Comparison of ENCODE assay signal across 8 cellular contexts in the genomic region with DNA sequence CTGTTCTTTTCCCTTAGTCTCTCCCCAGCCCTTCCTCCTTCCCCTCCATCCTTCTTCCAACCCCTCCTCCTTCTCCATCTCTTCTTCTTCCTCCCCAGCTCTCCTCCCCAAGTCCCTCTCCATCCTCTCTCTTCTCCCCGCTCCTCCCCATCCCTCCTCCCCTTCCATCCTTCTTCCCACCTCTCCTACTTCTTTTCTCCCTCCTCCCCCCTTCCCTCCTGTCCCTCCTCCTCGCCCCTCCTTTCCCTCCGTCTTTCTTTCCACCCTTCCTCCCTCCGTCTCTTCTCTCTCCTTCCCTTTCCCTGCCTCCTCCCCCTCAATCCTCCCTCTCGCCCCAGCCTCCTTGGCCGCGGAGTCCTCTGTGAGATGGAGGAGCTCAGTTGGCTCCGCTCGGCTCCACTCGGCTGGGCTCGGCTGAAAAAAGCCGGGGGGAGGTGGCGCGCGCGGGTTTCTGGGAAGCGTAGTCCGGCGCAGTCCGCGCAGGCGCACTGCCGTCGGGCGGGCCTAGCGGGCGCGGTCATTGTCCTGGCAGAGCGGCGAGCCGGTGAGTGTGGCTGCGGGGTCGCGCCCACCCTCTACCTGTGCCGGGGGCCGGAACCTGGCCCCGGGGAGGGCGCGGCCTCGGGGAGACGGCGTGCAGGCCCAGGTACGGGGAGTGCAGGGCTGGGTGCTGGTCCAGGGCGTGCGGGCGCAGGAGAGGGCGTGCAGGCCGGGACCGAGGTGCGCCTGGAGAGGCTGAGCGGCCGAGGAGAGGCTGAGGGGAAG. TPM values are rescaled to one million over a fixed set of nuclear protein-coding genes. Genes with fewer than 3 reads are reported as not detected.
DNase-seq lines count a peak whose midpoint lies in the region; ATAC-seq and TF ChIP-seq lines count a peak whose summit lies in the region.

A gene (plus strand): TSS at position 520 of the 765 bp plus-strand sequence. CDS start 6,257 bp downstream, outside the sequence.

- peaks cover 18% of the 10 kb centered on the region for H3K4me1 Mint-ChIP-seq in activated CD4-positive, alpha-beta T cell treated with anti-CD3 and anti-CD28 coated beads, Interleukin-2, amount 10 ng/mL, durations not matched to agents 7 days and 5 days
- peaks cover 19% of the 10 kb centered on the region for H3K4me1 Mint-ChIP-seq in dendritic cell treated with granulocyte-macrophage colony-stimulating factor and Interleukin-4, amounts not matched to agents 40 ng/mL and 50 ng/mL, for 4 days (ENCODE audit: low read depth)

- H3K27me3 Mint-ChIP-seq in activated CD4-positive, alpha-beta T cell treated with anti-CD3 and anti-CD28 coated beads, Interleukin-2, amount 10 ng/mL, durations not matched to agents 7 days and 5 days, result no peaks in the 10 kb centered on the region
- H3K27me3 Mint-ChIP-seq in dendritic cell treated with granulocyte-macrophage colony-stimulating factor and Interleukin-4, amounts not matched to agents 40 ng/mL and 50 ng/mL, for 4 days, result no peaks in the 10 kb centered on the region

- H3K4me3 Mint-ChIP-seq in activated CD4-positive, alpha-beta T cell treated with anti-CD3 and anti-CD28 coated beads, Interleukin-2, amount 10 ng/mL, durations not matched to agents 7 days and 5 days, result peak within 1 kb of the TSS; percentile 96
- peak within 1 kb of the TSS; percentile 89 for H3K4me3 Mint-ChIP-seq in dendritic cell treated with granulocyte-macrophage colony-stimulating factor and Interleukin-4, amounts not matched to agents 40 ng/mL and 50 ng/mL, for 4 days

- in situ Hi-C loops in GM18951 (cut with MboI; ENCODE audit: low sequenced_read_pairs, unreplicated experiment), result no loop called here

- ATAC-seq in HG03280 (IDR thresholded peaks at IDR 0.05; ENCODE audit: unreplicated experiment) (peak; percentile 94), left lobe of liver (peak; percentile 98)

- CTCF ChIA-PET in AG04449 (lab: Yijun Ruan, JAX), result no interaction called here
- CTCF ChIA-PET in activated CD4-positive, alpha-beta T cell treated with anti-CD3 and anti-CD28 coated beads, Interleukin-2, amount 10 ng/mL, durations not matched to agents 7 days and 5 days (lab: Charles Lee), result interaction anchor here (0.7 kb wide), 1 partner anchor 248 kb away, joined by 3 read pairs; no protein-coding TSS in a partner anchor

- H3K9me3 Mint-ChIP-seq in activated CD4-positive, alpha-beta T cell treated with anti-CD3 and anti-CD28 coated beads, Interleukin-2, amount 10 ng/mL, durations not matched to agents 7 days and 5 days, result peaks cover 43% of the 10 kb centered on the region
- peaks cover 62% of the 10 kb centered on the region for H3K9me3 Mint-ChIP-seq in dendritic cell treated with granulocyte-macrophage colony-stimulating factor and Interleukin-4, amounts not matched to agents 40 ng/mL and 50 ng/mL, for 4 days

- peak; percentile 53 for TF ChIP-seq POLR2A in GM18951 (IDR thresholded peaks at IDR 0.05; ENCODE audit: extremely low read depth, insufficient read depth, insufficient read length)

- no peak for DNase-seq in AG04449 (ENCODE audit: low read depth, low spot score)
- DNase-seq in NCI-H510A treated with DMSO at 0.1 percent for 48 hours (lab: John Stamatoyannopoulos, UW), result peak; percentile 88
- DNase-seq in activated CD4-positive, alpha-beta T cell treated with anti-CD3 and anti-CD28 coated beads, Interleukin-2, amount 10 ng/mL, durations not matched to agents 7 days and 5 days, result peak; percentile 90
- DNase-seq in left lobe of liver (ENCODE audit: low spot score), result peak; percentile 86
- DNase-seq in stimulated activated CD4-positive, alpha-beta T cell treated with anti-CD3 and anti-CD28 coated beads, Interleukin-1b, Interleukin-23, amount 100 ng/mL, for 48 hours, result peak; percentile 89

- peaks cover 32% of the 10 kb centered on the region for H3K36me3 Mint-ChIP-seq in activated CD4-positive, alpha-beta T cell treated with anti-CD3 and anti-CD28 coated beads, Interleukin-2, amount 10 ng/mL, durations not matched to agents 7 days and 5 days (ENCODE audit: low read depth)
- peaks cover 38% of the 10 kb centered on the region for H3K36me3 Mint-ChIP-seq in dendritic cell treated with granulocyte-macrophage colony-stimulating factor and Interleukin-4, amounts not matched to agents 40 ng/mL and 50 ng/mL, for 4 days (ENCODE audit: low read depth)

- intact Hi-C loops in dendritic cell treated with granulocyte-macrophage colony-stimulating factor and Interleukin-4, amounts not matched to agents 40 ng/mL and 50 ng/mL, for 4 days (cut with micrococcal nuclease), result loop anchor here (1.0 kb wide), 1 partner anchor 28 kb away; a partner anchor contains a TSS

- peak within 1 kb of the TSS; percentile 89 for H3K4me3 ChIP-seq in AG04449 (ENCODE audit: low read depth, low read length)

- no peak for TF ChIP-seq CTCF in AG04449 (IDR thresholded peaks at IDR 0.05; ENCODE audit: insufficient read depth, low read length, missing control alignments)

- H3K27ac Mint-ChIP-seq in activated CD4-positive, alpha-beta T cell treated with anti-CD3 and anti-CD28 coated beads, Interleukin-2, amount 10 ng/mL, durations not matched to agents 7 days and 5 days, result peak within 1 kb of the TSS; percentile 89
- H3K27ac Mint-ChIP-seq in dendritic cell treated with granulocyte-macrophage colony-stimulating factor and Interleukin-4, amounts not matched to agents 40 ng/mL and 50 ng/mL, for 4 days, result peak within 1 kb of the TSS; percentile 82

- POLR2A ChIA-PET in AG04449 (lab: Yijun Ruan, JAX), result no interaction called here
- POLR2A ChIA-PET in activated CD4-positive, alpha-beta T cell treated with anti-CD3 and anti-CD28 coated beads, Interleukin-2, amount 10 ng/mL, durations not matched to agents 7 days and 5 days (lab: Charles Lee), result no interaction called here

RNA-seq across cellular contexts. Expression of the gene that starts here (rescaled TPM):
- total RNA-seq in activated CD4-positive, alpha-beta T cell treated with anti-CD3 and anti-CD28 coated beads, Interleukin-2, amount 10 ng/mL, durations not matched to agents 7 days and 5 days, result 1 to 10 TPM; 6.4 TPM
- total RNA-seq in left lobe of liver, result 1.8 TPM
